In the genomic region with DNA sequence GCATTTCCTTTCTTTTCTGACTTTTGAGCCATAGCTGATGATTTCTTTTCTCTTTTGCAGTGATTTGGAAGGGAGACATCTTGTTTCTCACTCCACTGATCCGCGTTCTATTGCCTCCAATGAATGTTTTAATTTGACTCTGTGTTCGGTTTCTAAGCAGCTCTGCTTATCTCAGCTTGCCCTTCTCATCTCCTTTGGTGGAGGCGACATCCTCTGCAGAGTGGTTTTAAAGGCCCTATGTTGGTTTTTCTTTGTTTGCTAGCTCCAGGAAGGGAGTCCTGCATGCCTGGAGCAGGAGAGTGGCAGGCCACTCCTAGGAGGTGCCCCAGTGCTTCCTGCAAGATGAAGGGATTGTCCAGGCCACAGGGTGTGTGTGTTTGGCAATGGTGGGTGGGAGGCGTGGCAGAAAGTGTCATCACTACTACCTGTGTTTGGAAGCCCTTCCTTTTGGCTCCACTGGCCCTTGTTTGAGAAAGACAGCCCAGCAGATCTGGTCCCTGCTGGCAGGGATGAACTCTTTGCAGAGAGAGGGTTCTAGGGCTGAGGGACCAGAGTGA, we compare ENCODE assay signal across 20 cellular contexts. TPM values are rescaled to one million over a fixed set of nuclear protein-coding genes. Genes with fewer than 3 reads are reported as not detected.
DNase-seq lines count a peak whose midpoint lies in the region; ATAC-seq and TF ChIP-seq lines count a peak whose summit lies in the region.
"Had no signal": no experiment of that assay in that cellular context is flagged by ENCODE, and none has a peak within 500 bp of the region (broad histone marks: within the 10 kb centered on the region; RNA-seq: fewer than 3 reads in every experiment).

No MANE protein-coding gene starts in this region.

- H3K27ac ChIP-seq in CD4-positive, CD25-positive, alpha-beta regulatory T cell (ENCODE audit: insufficient read depth, low read length, poor library complexity, severe bottlenecking), result no peak overlapping the region
- H3K27ac ChIP-seq in hepatocyte, result peak overlapping the region; percentile 53
- H3K27ac ChIP-seq: cardiac muscle cell, left lung, thyroid gland had no signal

- no peak overlapping the region for H3K4me3 ChIP-seq in CD4-positive, CD25-positive, alpha-beta regulatory T cell (ENCODE audit: low read depth, low read length)
- H3K4me3 ChIP-seq in hepatocyte, result no peak overlapping the region
- H3K4me3 ChIP-seq: cardiac muscle cell, left lung, thyroid gland had no signal

- H3K4me2 ChIP-seq in hepatocyte, result no peak overlapping the region

- peaks cover 26% of the 10 kb centered on the region for H3K27me3 Mint-ChIP-seq in CD4-positive, CD25-positive, alpha-beta regulatory T cell
- H3K27me3 Mint-ChIP-seq in T-cell (peaks cover 0 to 5% of the 10 kb centered on the region in 2 donors), immature natural killer cell (ENCODE audit: low read depth in 3 of 3) (peaks cover 0 to 7% (median 5%) of the 10 kb centered on the region in 3 donors)

- CTCF ChIA-PET in T-cell (lab: Charles Lee), result interaction anchor here (0.7 to 0.9 kb wide), 2 partner anchors 12 to 68 kb away, joined by 4 to 8 read pairs; no protein-coding TSS in a partner anchor

- peaks cover 3% of the 10 kb centered on the region for H3K36me3 Mint-ChIP-seq in CD4-positive, CD25-positive, alpha-beta regulatory T cell
- peaks cover 4% of the 10 kb centered on the region for H3K36me3 Mint-ChIP-seq in T-cell
- peaks cover 0 to 7% (median 0%) of the 10 kb centered on the region in 3 donors for H3K36me3 Mint-ChIP-seq in immature natural killer cell

- no peak for TF ChIP-seq CTCF in hepatocyte (IDR thresholded peaks at IDR 0.05; ENCODE audit: poor library complexity)

- H3K36me3 ChIP-seq in CD4-positive, CD25-positive, alpha-beta regulatory T cell (ENCODE audit: control insufficient read depth, insufficient read depth, low read length), result no peaks in the 10 kb centered on the region
- no peaks in the 10 kb centered on the region for H3K36me3 ChIP-seq in hepatocyte (replicated peaks; ENCODE audit: insufficient read depth, low read depth)
- H3K36me3 ChIP-seq: cardiac muscle cell, left lung, thyroid gland had no signal

- H3K4me1 Mint-ChIP-seq in CD4-positive, CD25-positive, alpha-beta regulatory T cell, result peaks cover 7 to 24% (median 8%) of the 10 kb centered on the region in 4 donors
- peaks cover 16 to 41% (median 19%) of the 10 kb centered on the region in 3 donors for H3K4me1 Mint-ChIP-seq in T-cell
- no peaks in the 10 kb centered on the region for H3K4me1 Mint-ChIP-seq in immature natural killer cell

- H3K4me1 ChIP-seq in CD4-positive, CD25-positive, alpha-beta regulatory T cell (ENCODE audit: control insufficient read depth, insufficient read depth, low read length, poor library complexity, severe bottlenecking), result no peaks in the 10 kb centered on the region
- no peaks in the 10 kb centered on the region for H3K4me1 ChIP-seq in hepatocyte (ENCODE audit: insufficient read depth)
- H3K4me1 ChIP-seq: left lung, thyroid gland had no signal

- H3K9me3 ChIP-seq in CD4-positive, CD25-positive, alpha-beta regulatory T cell (ENCODE audit: control insufficient read depth in 2 of 2, low read length in 2 of 2), result peaks cover 0 to 6% of the 10 kb centered on the region in 2 experiments
- H3K9me3 ChIP-seq in hepatocyte (ENCODE audit: low read depth), result no peaks in the 10 kb centered on the region
- H3K9me3 ChIP-seq: thyroid gland had no signal

- H3K4me3 Mint-ChIP-seq in CD4-positive, CD25-positive, alpha-beta regulatory T cell, result no peak overlapping the region
- H3K4me3 Mint-ChIP-seq in T-cell (peak overlapping the region in 1 of 3 donors; percentile 47), immature natural killer cell (no peak overlapping the region)
- H3K4me3 Mint-ChIP-seq: T-helper 1 cell treated with Interleukin-12 subunit alpha and Interleukin-12 subunit beta and Interleukin-4 antibody, amounts not matched to agents 30 μg/mL and 1 μg/mL, for 36 hours had no signal

- no peaks in the 10 kb centered on the region for H4K20me1 ChIP-seq in hepatocyte (ENCODE audit: insufficient read depth, poor library complexity, severe bottlenecking)

- H2AFZ ChIP-seq in hepatocyte, result no peak overlapping the region

- H3K27ac Mint-ChIP-seq in CD4-positive, CD25-positive, alpha-beta regulatory T cell, result peak overlapping the region; percentile 26 to 62 (median 34)
- H3K27ac Mint-ChIP-seq in T-cell, result peak overlapping the region; percentile 69 to 81
- no peak overlapping the region for H3K27ac Mint-ChIP-seq in immature natural killer cell
- H3K27ac Mint-ChIP-seq: T-helper 1 cell treated with Interleukin-12 subunit alpha and Interleukin-12 subunit beta and Interleukin-4 antibody, amounts not matched to agents 30 μg/mL and 1 μg/mL, for 36 hours had no signal

- H3K27me3 ChIP-seq in CD4-positive, CD25-positive, alpha-beta regulatory T cell (ENCODE audit: control insufficient read depth, insufficient read depth, low read length), result peaks cover 13% of the 10 kb centered on the region
- peaks cover 12% of the 10 kb centered on the region for H3K27me3 ChIP-seq in hepatocyte
- H3K27me3 ChIP-seq: thyroid gland had no signal

- peak in 1 of 3 donors; percentile 27 for DNase-seq in CD4-positive, CD25-positive, alpha-beta regulatory T cell
- DNase-seq in COR-L47 (lab: John Stamatoyannopoulos, UW) (peak; percentile 53), T-cell (no peak), hepatocyte (ENCODE audit: low spot score) (peak; percentile 28), immature natural killer cell (no peak), NOMO-1 (lab: John Stamatoyannopoulos, UW; ENCODE audit: unreplicated experiment in 2 of 2) (no peak), pons (ENCODE audit: low spot score) (no peak)
- DNase-seq: activated CD4-positive, CD25-positive, alpha-beta regulatory T cell; activated CD8-positive, alpha-beta memory T cell treated with anti-CD3 and anti-CD28 coated beads, Interleukin-2, amount 50 U/mL, for 48 hours; activated naive CD4-positive, alpha-beta T cell treated with Interleukin-2 at 50 U/mL for 16 hours; DMS 273 treated with DMSO at 0.1 percent for 48 hours; left lung; NCI-H187 treated with DMSO at 0.1 percent for 48 hours; NCI-H774; RPMI8226; thyroid gland had no signal

- WGBS in hepatocyte (ENCODE audit: low lambda C conversion rate, missing lambda C conversion rate), result 61% methylated on average over 5 of the region's 5 CpGs

- no peak for ATAC-seq in CD4-positive, CD25-positive, alpha-beta regulatory T cell (ENCODE audit: low read depth in 2 of 2)
- ATAC-seq in T-cell (replicated peaks in 1 of 4) (peak; percentile 50 to 73 (median 62)), HG02938 (IDR thresholded peaks at IDR 0.05; ENCODE audit: unreplicated experiment) (no peak)
- ATAC-seq: left lung had no signal

- POLR2A ChIA-PET in T-cell (lab: Charles Lee), result no interaction called here

- no peaks in the 10 kb centered on the region for H3K9me2 ChIP-seq in hepatocyte (replicated peaks; ENCODE audit: insufficient read depth)

- peaks cover 2 to 7% (median 4%) of the 10 kb centered on the region in 7 donors for H3K9me3 Mint-ChIP-seq in CD4-positive, CD25-positive, alpha-beta regulatory T cell
- H3K9me3 Mint-ChIP-seq in T-cell (peaks cover 0 to 9% (median 3%) of the 10 kb centered on the region in 3 donors), immature natural killer cell (peaks cover 0 to 5% (median 2%) of the 10 kb centered on the region in 6 donors)

- no peaks in the 10 kb centered on the region for H3K79me2 ChIP-seq in hepatocyte

RNA-seq across cellular contexts. Expression of gene SMPD3, which starts 13.6 kb away (rescaled TPM):
- total RNA-seq in CD4-positive, CD25-positive, alpha-beta regulatory T cell, result 16.1 TPM
- 10 to 100 TPM in 3 of 4 donors, 1 to 10 TPM in 1; 7.1 to 20.3 (median 18.6) TPM for polyA plus RNA-seq in CD4-positive, CD25-positive, alpha-beta regulatory T cell
- total RNA-seq in T-cell (1 to 10 TPM in 4 of 5 donors, under 1 TPM in 1; 0.93 to 2.3 (median 1.7) TPM), hepatocyte (6.3 and 8.4 TPM in 2 replicates)
- polyA plus RNA-seq in hepatocyte (5.7 and 9.5 TPM in 2 replicates), immature natural killer cell (1 to 10 TPM; 4.2 to 9.8 (median 7.5) TPM)
- total RNA-seq: H4 had no signal

Comparison
In these comparisons a context has a peak if more than half of its experiments do, and no peak if none do; other contexts are left out.
1. ATAC-seq: peak in T-cell (4 of 4); none in CD4-positive, CD25-positive, alpha-beta regulatory T cell (0 of 2) and HG02938 (single experiment).
2. DNase-seq: peak in COR-L47 (single experiment) and hepatocyte (single experiment); none in T-cell (0 of 34), immature natural killer cell (0 of 3), NOMO-1 (0 of 2) and pons (single experiment).
3. H3K27ac Mint-ChIP-seq: peak in CD4-positive, CD25-positive, alpha-beta regulatory T cell (3 of 3) and T-cell (2 of 2); none in immature natural killer cell (0 of 6).